Comparison of ENCODE assay signal across 1 cellular context in genomic region chr3:71022552-71023335, GRCh38.
A peak's percentile ranks its signal among the peaks of the same experiment; 100 is the strongest.
TF ChIP-seq lines count a peak whose summit lies in the region.

No MANE protein-coding gene starts in this region.

TF ChIP-seq in HepG2, 621 proteins besides CTCF, POLR2A, EP300 and RAD21 (continued from another document and continues in another):
- TF ChIP-seq RERE (CRISPR knock-in tag; IDR thresholded peaks at IDR 0.05; ENCODE audit: low read depth) (no peak), ZNF251 (CRISPR knock-in tag; IDR thresholded peaks at IDR 0.05) (no peak), PAX8 (CRISPR knock-in tag; IDR thresholded peaks at IDR 0.05; ENCODE audit: borderline replicate concordance) (no peak), ZNF556 (CRISPR knock-in tag; IDR thresholded peaks at IDR 0.05; ENCODE audit: borderline replicate concordance) (no peak), FOXA3 (CRISPR knock-in tag; IDR thresholded peaks at IDR 0.05) (0 out of 2 replicates have a peak, but pooled peaks have one; percentile 34), HNF1A (IDR thresholded peaks at IDR 0.05; ENCODE audit: low read depth) (no peak), HNF1A (CRISPR knock-in tag; IDR thresholded peaks at IDR 0.05; ENCODE audit: borderline replicate concordance) (0 out of 2 replicates have a peak, but pooled peaks have one; percentile 25), EHMT2 (IDR thresholded peaks at IDR 0.05; ENCODE audit: borderline replicate concordance, low read depth, low read length) (no peak), WIZ (CRISPR knock-in tag; IDR thresholded peaks at IDR 0.05) (0 out of 2 replicates have a peak, but pooled peaks have one; percentile 31), RNF219 (CRISPR knock-in tag; IDR thresholded peaks at IDR 0.05) (no peak), ZNF629 (CRISPR knock-in tag; conservative IDR thresholded peaks at IDR 0.05) (no peak), HOXA3 (CRISPR knock-in tag; IDR thresholded peaks at IDR 0.05) (peak; percentile 25; the same call in 1 of the 2 replicates), RFX3 (CRISPR knock-in tag; IDR thresholded peaks at IDR 0.05) (no peak), ZNF644 (CRISPR knock-in tag; IDR thresholded peaks at IDR 0.05; ENCODE audit: low read depth) (peak; percentile 17; the same call in 1 of the 2 replicates), IKZF4 (CRISPR knock-in tag; IDR thresholded peaks at IDR 0.05; ENCODE audit: borderline replicate concordance, low read depth, not compliant biosample characterization) (no peak), SOX13 (IDR thresholded peaks at IDR 0.05) (no peak), SOX13 (CRISPR knock-in tag; conservative IDR thresholded peaks at IDR 0.05 in 1 of 2, IDR thresholded peaks at IDR 0.05 in 1 of 2) (0 out of 4 replicates have a peak, but pooled peaks of 1 of the 2 experiments have one; percentile 39), TP53 (CRISPR knock-in tag; conservative IDR thresholded peaks at IDR 0.05) (no peak), ZNF253 (CRISPR knock-in tag; IDR thresholded peaks at IDR 0.05; ENCODE audit: borderline replicate concordance) (no peak), SMC3 (IDR thresholded peaks at IDR 0.05; ENCODE audit: low read length) (peak; percentile 20; the same call in 1 of the 2 replicates), ZNF136 (CRISPR knock-in tag; IDR thresholded peaks at IDR 0.05; ENCODE audit: low read depth) (no peak), ZNF180 (CRISPR knock-in tag; IDR thresholded peaks at IDR 0.05; ENCODE audit: borderline replicate concordance, low read depth) (no peak), RCOR2 (CRISPR knock-in tag; IDR thresholded peaks at IDR 0.05) (no peak), PAXIP1 (CRISPR knock-in tag; conservative IDR thresholded peaks at IDR 0.05) (peak; percentile 56), REPIN1 (CRISPR knock-in tag; IDR thresholded peaks at IDR 0.05; ENCODE audit: borderline replicate concordance, low read depth) (0 out of 2 replicates have a peak, but pooled peaks have one; percentile 24), POGZ (CRISPR knock-in tag; IDR thresholded peaks at IDR 0.05) (0 out of 2 replicates have a peak, but pooled peaks have one; percentile 34), ZNF281 (CRISPR knock-in tag; IDR thresholded peaks at IDR 0.05; ENCODE audit: borderline replicate concordance) (peak; percentile 69; the same call in 1 of the 2 replicates), ZNF512B (CRISPR knock-in tag; IDR thresholded peaks at IDR 0.05; ENCODE audit: borderline replicate concordance) (no peak)
